8 cellular contexts compared by ENCODE assay signal in genomic region chr9:15104826-15105420, GRCh38.
A peak's percentile ranks its signal among the peaks of the same experiment; 100 is the strongest.
DNase-seq lines count a peak whose midpoint lies in the region; ATAC-seq and TF ChIP-seq lines count a peak whose summit lies in the region.

No MANE protein-coding gene starts in this region.

- ATAC-seq in GM18873 (IDR thresholded peaks at IDR 0.05; ENCODE audit: low FRiP score, unreplicated experiment) (peak; percentile 81), HG03025 (IDR thresholded peaks at IDR 0.05; ENCODE audit: low FRiP score, unreplicated experiment) (peak; percentile 69)

- TF ChIP-seq CTCF in parathyroid adenoma (IDR thresholded peaks at IDR 0.05): peak; percentile 48

- DNase-seq in Caki2 (ENCODE audit: low read depth) (peak; percentile 18), NCI-H2227 (lab: John Stamatoyannopoulos, UW; ENCODE audit: unreplicated experiment) (peak; percentile 52), fibroblast of gingiva (ENCODE audit: low read depth) (peak; percentile 9), T1000 (lab: John Stamatoyannopoulos, UW) (no peak)
- DNase-seq in activated CD4-positive, alpha-beta T cell treated with anti-CD3 and anti-CD28 coated beads, Interleukin-2, amount 50 U/mL, for 4 hours: peak; percentile 3 to 7

- H3K4me2 ChIP-seq in parathyroid adenoma (ENCODE audit: low read length): no peak overlapping the region

- no peak overlapping the region for H3K27ac ChIP-seq in parathyroid adenoma

- no peaks in the 10 kb centered on the region for H3K36me3 ChIP-seq in parathyroid adenoma (ENCODE audit: control insufficient read depth, insufficient read depth, low read length)

- no peaks in the 10 kb centered on the region for H3K9me3 ChIP-seq in parathyroid adenoma (ENCODE audit: control insufficient read depth, low read length)

- no peak overlapping the region for H3K4me3 ChIP-seq in parathyroid adenoma (ENCODE audit: low read depth, low read length)

- no peaks in the 10 kb centered on the region for H3K4me1 ChIP-seq in parathyroid adenoma

- no peak overlapping the region for H3K9ac ChIP-seq in parathyroid adenoma

- H3K27me3 ChIP-seq in parathyroid adenoma (ENCODE audit: control insufficient read depth, insufficient read depth, low read length): no peaks in the 10 kb centered on the region

- H3K79me2 ChIP-seq in parathyroid adenoma: no peaks in the 10 kb centered on the region

- H2AFZ ChIP-seq in parathyroid adenoma: no peak overlapping the region

- in situ Hi-C loops in Caki2 (cut with HindIII; ENCODE audit: low pct_unique_long_range_greater_than_20kb, low sequenced_read_pairs): no loop called here
